ENCODE assay signal across 10 cellular contexts in the genomic region with DNA sequence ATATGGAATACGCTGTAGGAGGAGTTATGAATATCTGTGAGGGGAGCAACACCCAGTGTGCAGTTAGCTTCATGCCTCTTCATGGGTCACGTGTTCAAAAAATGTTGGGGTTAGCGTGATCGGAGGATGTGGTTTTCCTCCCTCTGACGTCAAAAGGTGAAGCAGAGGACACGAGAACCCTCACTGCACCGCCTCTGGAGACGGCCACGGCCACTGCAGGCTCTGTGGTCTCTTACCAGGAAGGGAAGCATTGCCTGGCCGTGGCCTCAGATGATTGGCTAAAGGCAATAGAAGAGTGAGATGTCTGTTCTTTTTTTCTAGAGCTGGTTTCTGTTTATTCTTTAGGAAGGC. TPM values are rescaled to one million over a fixed set of nuclear protein-coding genes. Genes with fewer than 3 reads are reported as not detected.
DNase-seq lines count a peak whose midpoint lies in the region; ATAC-seq, FAIRE-seq and TF ChIP-seq lines count a peak whose summit lies in the region.
"Had no signal": no experiment of that assay in that cellular context is flagged by ENCODE, and none has a peak within 500 bp of the region (broad histone marks: within the 10 kb centered on the region; RNA-seq: fewer than 3 reads in every experiment).

No MANE protein-coding gene starts in this region.

- in situ Hi-C loops in mammary epithelial cell (cut with MboI; ENCODE audit: low sequenced_read_pairs in 2 of 2): no loop called here

- no peaks in the 10 kb centered on the region for H3K36me3 Mint-ChIP-seq in MCF 10A (ENCODE audit: insufficient read depth, unreplicated experiment)
- peaks cover 7% of the 10 kb centered on the region for H3K36me3 Mint-ChIP-seq in activated T-helper 1 cell treated with anti-CD3 and anti-CD28 coated beads, Interleukin-12 subunit alpha, Interleukin-12 subunit beta, Interleukin-2, Interleukin-4 antibody, amounts not matched to agents 30 ng/mL and 10 ng/mL and 1 ng/mL, durations not matched to agents 14 hours and 24 hours and 36 hours (ENCODE audit: low read depth)
- peaks cover 11% of the 10 kb centered on the region for H3K36me3 Mint-ChIP-seq in stimulated activated effector memory CD8-positive, alpha-beta T cell treated with anti-CD3 and anti-CD28 coated beads, Interleukin-12 subunit alpha, Interleukin-12 subunit beta, amount 100 ng/mL, for 72 hours

- peak; percentile 70 for ATAC-seq in stimulated activated effector memory CD8-positive, alpha-beta T cell treated with anti-CD3 and anti-CD28 coated beads, Interleukin-12 subunit alpha, Interleukin-12 subunit beta, amount 100 ng/mL, for 72 hours
- no peak for ATAC-seq in GM19035 (IDR thresholded peaks at IDR 0.05; ENCODE audit: unreplicated experiment)

- H3K27me3 Mint-ChIP-seq in MCF 10A (ENCODE audit: insufficient read depth, unreplicated experiment): peaks cover 19% of the 10 kb centered on the region
- peaks cover 22% of the 10 kb centered on the region for H3K27me3 Mint-ChIP-seq in activated T-helper 1 cell treated with anti-CD3 and anti-CD28 coated beads, Interleukin-12 subunit alpha, Interleukin-12 subunit beta, Interleukin-2, Interleukin-4 antibody, amounts not matched to agents 30 ng/mL and 10 ng/mL and 1 ng/mL, durations not matched to agents 14 hours and 24 hours and 36 hours (ENCODE audit: insufficient read depth)

- H3K27me3 ChIP-seq in mammary epithelial cell (ENCODE audit: insufficient read depth, low read length): no peaks in the 10 kb centered on the region
- H3K27me3 ChIP-seq: pancreas had no signal

- no peak overlapping the region for H3K9ac ChIP-seq in mammary epithelial cell (ENCODE audit: insufficient read depth, low read length)
- H3K9ac ChIP-seq in kidney (ENCODE audit: low read length in 2 of 2): no peak overlapping the region

- H3K4me1 Mint-ChIP-seq in MCF 10A (ENCODE audit: insufficient read depth, unreplicated experiment): peaks cover 8% of the 10 kb centered on the region
- peaks cover 54% of the 10 kb centered on the region for H3K4me1 Mint-ChIP-seq in activated T-helper 1 cell treated with anti-CD3 and anti-CD28 coated beads, Interleukin-12 subunit alpha, Interleukin-12 subunit beta, Interleukin-2, Interleukin-4 antibody, amounts not matched to agents 30 ng/mL and 10 ng/mL and 1 ng/mL, durations not matched to agents 14 hours and 24 hours and 36 hours (ENCODE audit: low read depth)
- H3K4me1 Mint-ChIP-seq in stimulated activated effector memory CD8-positive, alpha-beta T cell treated with anti-CD3 and anti-CD28 coated beads, Interleukin-12 subunit alpha, Interleukin-12 subunit beta, amount 100 ng/mL, for 72 hours: peaks cover 40% of the 10 kb centered on the region

- no peaks in the 10 kb centered on the region for H3K9me3 Mint-ChIP-seq in MCF 10A (ENCODE audit: unreplicated experiment)
- H3K9me3 Mint-ChIP-seq in activated T-helper 1 cell treated with anti-CD3 and anti-CD28 coated beads, Interleukin-12 subunit alpha, Interleukin-12 subunit beta, Interleukin-2, Interleukin-4 antibody, amounts not matched to agents 30 ng/mL and 10 ng/mL and 1 ng/mL, durations not matched to agents 14 hours and 24 hours and 36 hours: peaks cover 4% of the 10 kb centered on the region
- H3K9me3 Mint-ChIP-seq in stimulated activated effector memory CD8-positive, alpha-beta T cell treated with anti-CD3 and anti-CD28 coated beads, Interleukin-12 subunit alpha, Interleukin-12 subunit beta, amount 100 ng/mL, for 72 hours: no peaks in the 10 kb centered on the region

- no peaks in the 10 kb centered on the region for H3K79me2 ChIP-seq in mammary epithelial cell (ENCODE audit: insufficient read depth, low read length)

- no peaks in the 10 kb centered on the region for H3K9me3 ChIP-seq in mammary epithelial cell (replicated peaks; ENCODE audit: insufficient read depth, low read length)
- H3K9me3 ChIP-seq in kidney (ENCODE audit: control insufficient read depth in 1 of 2, low read length in 2 of 2): no peaks in the 10 kb centered on the region
- H3K9me3 ChIP-seq: pancreas had no signal

- dilution Hi-C loops in mammary epithelial cell (cut with HindIII; ENCODE audit: low sequenced_read_pairs): no loop called here

- no peak overlapping the region for H2AFZ ChIP-seq in mammary epithelial cell (ENCODE audit: low read depth, low read length)

- H3K27ac ChIP-seq in mammary epithelial cell (ENCODE audit: insufficient read depth, low read depth, low read length) (no peak overlapping the region), kidney (ENCODE audit: low read depth in 2 of 2, low read length in 2 of 2) (no peak overlapping the region)
- H3K27ac ChIP-seq: pancreas had no signal

- no peaks in the 10 kb centered on the region for H3K36me3 ChIP-seq in mammary epithelial cell (ENCODE audit: insufficient read depth, low read length)
- H3K36me3 ChIP-seq in kidney (ENCODE audit: control insufficient read depth in 1 of 2, insufficient read depth in 2 of 2, low read length in 2 of 2): no peaks in the 10 kb centered on the region
- H3K36me3 ChIP-seq: pancreas had no signal

- intact Hi-C loops in mammary epithelial cell (cut with micrococcal nuclease): loop anchor here (5.0 kb wide), 1 partner anchor 92 kb away; no protein-coding TSS in a partner anchor
- intact Hi-C loops in MCF 10A (cut with micrococcal nuclease): loop anchor here (5.0 kb wide), 1 partner anchor 62 kb away; no protein-coding TSS in a partner anchor
- intact Hi-C loops in activated T-helper 1 cell treated with anti-CD3 and anti-CD28 coated beads, Interleukin-12 subunit alpha, Interleukin-12 subunit beta, Interleukin-2, Interleukin-4 antibody, amounts not matched to agents 30 ng/mL and 10 ng/mL and 1 ng/mL, durations not matched to agents 14 hours and 24 hours and 36 hours (cut with micrococcal nuclease): no loop called here
- intact Hi-C loops in kidney (cut with DNase I): no loop called here

- POLR2A ChIA-PET in MCF 10A (lab: Yijun Ruan, JAX): interaction anchor here (0.6 kb wide), 1 partner anchor 452 kb away, joined by 3 read pairs; no protein-coding TSS in a partner anchor

- H3K4me1 ChIP-seq in mammary epithelial cell (ENCODE audit: insufficient read depth, low read length) (peaks cover 11% of the 10 kb centered on the region), kidney (ENCODE audit: control insufficient read depth in 1 of 2, insufficient read depth in 1 of 2, low read depth in 1 of 2, low read length in 2 of 2) (peaks cover 0 to 2% of the 10 kb centered on the region in 2 donors)

- H4K20me1 ChIP-seq in mammary epithelial cell (ENCODE audit: insufficient read depth, low read length): no peaks in the 10 kb centered on the region

- CTCF ChIA-PET in mammary epithelial cell (lab: Charles Lee; ENCODE audit: low non-redundant PET) (no interaction called here), MCF 10A (lab: Yijun Ruan, JAX) (interaction anchor here (3.4 kb wide), 1 partner anchor 68 kb away, joined by 9 read pairs; no protein-coding TSS in a partner anchor)

- WGBS in mammary epithelial cell (ENCODE audit: low coverage, missing lambda C conversion rate): 51% methylated on average over 8 of the region's 10 CpGs

- no peak overlapping the region for H3K27ac Mint-ChIP-seq in MCF 10A (ENCODE audit: low read depth, unreplicated experiment)
- peak overlapping the region; percentile 74 for H3K27ac Mint-ChIP-seq in activated T-helper 1 cell treated with anti-CD3 and anti-CD28 coated beads, Interleukin-12 subunit alpha, Interleukin-12 subunit beta, Interleukin-2, Interleukin-4 antibody, amounts not matched to agents 30 ng/mL and 10 ng/mL and 1 ng/mL, durations not matched to agents 14 hours and 24 hours and 36 hours
- H3K27ac Mint-ChIP-seq in stimulated activated effector memory CD8-positive, alpha-beta T cell treated with anti-CD3 and anti-CD28 coated beads, Interleukin-12 subunit alpha, Interleukin-12 subunit beta, amount 100 ng/mL, for 72 hours: peak overlapping the region; percentile 81

- no peak for FAIRE-seq in kidney (lab: Jason Lieb, UNC)
- FAIRE-seq: pancreas had no signal

- H3K4me3 Mint-ChIP-seq in MCF 10A (ENCODE audit: unreplicated experiment): no peak overlapping the region
- peak overlapping the region; percentile 65 for H3K4me3 Mint-ChIP-seq in activated T-helper 1 cell treated with anti-CD3 and anti-CD28 coated beads, Interleukin-12 subunit alpha, Interleukin-12 subunit beta, Interleukin-2, Interleukin-4 antibody, amounts not matched to agents 30 ng/mL and 10 ng/mL and 1 ng/mL, durations not matched to agents 14 hours and 24 hours and 36 hours
- peak overlapping the region; percentile 55 for H3K4me3 Mint-ChIP-seq in stimulated activated effector memory CD8-positive, alpha-beta T cell treated with anti-CD3 and anti-CD28 coated beads, Interleukin-12 subunit alpha, Interleukin-12 subunit beta, amount 100 ng/mL, for 72 hours

- H3K4me2 ChIP-seq in mammary epithelial cell (ENCODE audit: insufficient read depth, low read depth, low read length): no peak overlapping the region

- no peak for TF ChIP-seq CTCF in mammary epithelial cell (conservative IDR thresholded peaks at IDR 0.05 in 1 of 2, IDR thresholded peaks at IDR 0.05 in 1 of 2; ENCODE audit: extremely low read depth in 1 of 2, insufficient read depth in 1 of 2, low read depth in 1 of 2, low read length in 2 of 2)
- TF ChIP-seq CTCF in MCF 10A (IDR thresholded peaks at IDR 0.05; ENCODE audit: unreplicated experiment): no peak
- no peak for TF ChIP-seq CTCF in kidney (IDR thresholded peaks at IDR 0.05; ENCODE audit: borderline replicate concordance, extremely low read depth, insufficient read depth)

- H3K4me3 ChIP-seq in mammary epithelial cell (replicated peaks in 1 of 3; ENCODE audit: insufficient read depth in 1 of 3, low read depth in 2 of 3, low read length in 3 of 3) (no peak overlapping the region), kidney (ENCODE audit: low read length in 2 of 2) (no peak overlapping the region)
- H3K4me3 ChIP-seq: pancreas had no signal

- BruUV-seq in mammary epithelial cell (replicated peaks; lab: Mats Ljungman, UMichigan): no TSS peak
- no TSS peak for BruUV-seq in MCF 10A (replicated peaks; lab: Mats Ljungman, UMichigan)

- peak; percentile 28 for DNase-seq in mammary epithelial cell
- no peak for DNase-seq in MCF 10A (ENCODE audit: unreplicated experiment)
- peak; percentile 80 for DNase-seq in activated T-helper 1 cell treated with anti-CD3 and anti-CD28 coated beads, Interleukin-12 subunit alpha, Interleukin-12 subunit beta, Interleukin-2, Interleukin-4 antibody, amounts not matched to agents 30 ng/mL and 10 ng/mL and 1 ng/mL, durations not matched to agents 14 hours and 24 hours and 36 hours (ENCODE audit: low spot score)
- peak; percentile 85 for DNase-seq in kidney
- DNase-seq in stimulated activated effector memory CD8-positive, alpha-beta T cell treated with anti-CD3 and anti-CD28 coated beads, Interleukin-12 subunit alpha, Interleukin-12 subunit beta, amount 100 ng/mL, for 72 hours (ENCODE audit: low spot score in 2 of 2): peak; percentile 22 to 76
- DNase-seq in DMS114 treated with DMSO at 0.1 percent for 48 hours (lab: John Stamatoyannopoulos, UW; ENCODE audit: unreplicated experiment): no peak
- DNase-seq in NCI-H1417 treated with DMSO at 0.1 percent for 48 hours (lab: John Stamatoyannopoulos, UW): no peak

RNA-seq across cellular contexts. Expression of a gene that starts 28.9 kb away (rescaled TPM):
- not detected for total RNA-seq in mammary epithelial cell
- not detected for polyA plus RNA-seq in mammary epithelial cell
- not detected for polyA minus RNA-seq in mammary epithelial cell
- not detected in 2 replicates for total RNA-seq in MCF 10A (2022)
- total RNA-seq in activated T-helper 1 cell treated with anti-CD3 and anti-CD28 coated beads, Interleukin-12 subunit alpha, Interleukin-12 subunit beta, Interleukin-2, Interleukin-4 antibody, amounts not matched to agents 30 ng/mL and 10 ng/mL and 1 ng/mL, durations not matched to agents 14 hours and 24 hours and 36 hours: not detected in 2 replicates
- not detected for total RNA-seq in kidney
- polyA plus RNA-seq in kidney (ENCODE audit: insufficient read depth, low read depth, low replicate concordance): not detected
- total RNA-seq: pancreas; T-helper 2 cell treated with Interferon-gamma antibody and Interleukin-4, amounts not matched to agents 100 ng/mL and 5 ng/mL, for 36 hours had no signal
- polyA plus RNA-seq: pancreas had no signal

RNA-seq across cellular contexts. Expression of a gene that starts 29.0 kb away (rescaled TPM):
- total RNA-seq in mammary epithelial cell: 10 to 100 TPM; 44.2 to 53.3 TPM
- polyA plus RNA-seq in mammary epithelial cell: 14.7 TPM
- polyA minus RNA-seq in mammary epithelial cell: 270 TPM
- 47.4 and 54.4 TPM in 2 replicates for total RNA-seq in MCF 10A (2022)
- total RNA-seq in activated T-helper 1 cell treated with anti-CD3 and anti-CD28 coated beads, Interleukin-12 subunit alpha, Interleukin-12 subunit beta, Interleukin-2, Interleukin-4 antibody, amounts not matched to agents 30 ng/mL and 10 ng/mL and 1 ng/mL, durations not matched to agents 14 hours and 24 hours and 36 hours: 65.9 and 66.9 TPM in 2 replicates
- 64.0 TPM for total RNA-seq in kidney
- 7.2 TPM for polyA plus RNA-seq in kidney (ENCODE audit: insufficient read depth, low read depth, low replicate concordance)

Comparison
In these comparisons a context has a peak if more than half of its experiments do, and no peak if none do; other contexts are left out.
1. DNase-seq: peak in mammary epithelial cell (single experiment), activated T-helper 1 cell treated with anti-CD3 and anti-CD28 coated beads, Interleukin-12 subunit alpha, Interleukin-12 subunit beta, Interleukin-2, Interleukin-4 antibody, amounts not matched to agents 30 ng/mL and 10 ng/mL and 1 ng/mL, durations not matched to agents 14 hours and 24 hours and 36 hours (single experiment), kidney (single experiment) and stimulated activated effector memory CD8-positive, alpha-beta T cell treated with anti-CD3 and anti-CD28 coated beads, Interleukin-12 subunit alpha, Interleukin-12 subunit beta, amount 100 ng/mL, for 72 hours (2 of 2); none in MCF 10A (single experiment), DMS114 treated with DMSO at 0.1 percent for 48 hours (single experiment) and NCI-H1417 treated with DMSO at 0.1 percent for 48 hours (single experiment).
2. intact Hi-C loops: an anchor here in mammary epithelial cell (5.0 kb wide) and MCF 10A (5.0 kb wide); none called in activated T-helper 1 cell treated with anti-CD3 and anti-CD28 coated beads, Interleukin-12 subunit alpha, Interleukin-12 subunit beta, Interleukin-2, Interleukin-4 antibody, amounts not matched to agents 30 ng/mL and 10 ng/mL and 1 ng/mL, durations not matched to agents 14 hours and 24 hours and 36 hours and kidney.